In the genomic region with DNA sequence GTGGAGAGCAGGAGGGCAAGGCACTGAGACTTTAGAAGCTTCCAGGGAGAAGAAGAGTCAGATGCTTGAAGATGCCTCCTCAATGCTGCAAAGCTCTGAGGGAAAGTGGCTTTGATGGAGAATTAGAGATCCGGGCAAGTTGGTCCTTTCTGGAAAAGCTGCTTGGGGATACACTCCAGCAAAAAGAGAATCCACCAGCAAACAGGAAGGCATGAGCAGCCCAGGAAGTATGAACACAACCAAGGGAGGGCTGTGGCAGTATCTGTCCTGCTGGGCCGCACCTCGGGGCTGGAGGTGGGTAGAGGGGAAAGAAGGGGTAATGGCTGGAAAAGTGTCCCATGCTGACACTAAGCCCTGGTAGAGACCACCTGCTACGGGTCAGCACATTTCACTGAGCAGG, we compare ENCODE assay signal across 27 cellular contexts. TPM values are rescaled to one million over a fixed set of nuclear protein-coding genes. Genes with fewer than 3 reads are reported as not detected.
DNase-seq lines count a peak whose midpoint lies in the region; ATAC-seq, FAIRE-seq and TF ChIP-seq lines count a peak whose summit lies in the region.
"Had no signal": no experiment of that assay in that cellular context is flagged by ENCODE, and none has a peak within 500 bp of the region (broad histone marks: within the 10 kb centered on the region; RNA-seq: fewer than 3 reads in every experiment).

No MANE protein-coding gene starts in this region.

- no peak overlapping the region for H3K27ac ChIP-seq in spleen
- H3K27ac ChIP-seq: cardiac muscle cell, gastrocnemius medialis had no signal

- peaks cover 0 to 29% (median 0%) of the 10 kb centered on the region in 6 donors for H3K36me3 ChIP-seq in spleen
- H3K36me3 ChIP-seq: cardiac muscle cell, gastrocnemius medialis had no signal

- peaks cover 0 to 7% (median 0%) of the 10 kb centered on the region in 8 donors for H3K9me3 ChIP-seq in spleen
- H3K9me3 ChIP-seq: gastrocnemius medialis, SK-N-SH, vagina had no signal

- TF ChIP-seq CTCF in endothelial cell (IDR thresholded peaks at IDR 0.05; ENCODE audit: unreplicated experiment): no peak
- TF ChIP-seq CTCF in spleen (IDR thresholded peaks at IDR 0.05 in 8 of 11, conservative IDR thresholded peaks at IDR 0.05 in 3 of 11): no peak

- no peak overlapping the region for H3K4me3 Mint-ChIP-seq in activated CD8-positive, alpha-beta memory T cell treated with anti-CD3 and anti-CD28 coated beads, Interleukin-2, amount 10 ng/mL, durations not matched to agents 7 days and 5 days
- no peak overlapping the region for H3K4me3 Mint-ChIP-seq in T-cell
- peak overlapping the region; percentile 77 for H3K4me3 Mint-ChIP-seq in endothelial cell (ENCODE audit: unreplicated experiment)
- H3K4me3 Mint-ChIP-seq: CD14-positive monocyte had no signal

- DNase-seq in activated CD8-positive, alpha-beta memory T cell treated with anti-CD3 and anti-CD28 coated beads, Interleukin-2, amount 10 ng/mL, durations not matched to agents 7 days and 5 days: no peak
- DNase-seq in activated CD8-positive, alpha-beta memory T cell treated with anti-CD3 and anti-CD28 coated beads, Interleukin-2, amount 50 U/mL, for 4 hours: no peak
- no peak for DNase-seq in T-cell
- DNase-seq in endothelial cell (ENCODE audit: low spot score): no peak
- DNase-seq in spleen: peak; percentile 47
- no peak for DNase-seq in RCC 7860 (ENCODE audit: low spot score)
- no peak for DNase-seq in H54 (ENCODE audit: insufficient read length, low spot score)
- DNase-seq: ACHN; activated CD4-positive, alpha-beta T cell treated with anti-CD3 and anti-CD28 coated beads for 48 hours; amniotic stem cell; DMS153; gastrocnemius medialis; kidney glomerular epithelial cell; mesendoderm; NCI-H146; NCI-H2171 treated with DMSO at 0.1 percent for 48 hours; nephron progenitor cell; SK-N-SH had no signal

- H3K36me3 Mint-ChIP-seq in activated CD8-positive, alpha-beta memory T cell treated with anti-CD3 and anti-CD28 coated beads, Interleukin-2, amount 10 ng/mL, durations not matched to agents 7 days and 5 days: peaks cover 34% of the 10 kb centered on the region
- H3K36me3 Mint-ChIP-seq in T-cell (peaks cover 19% of the 10 kb centered on the region), endothelial cell (ENCODE audit: low read depth, unreplicated experiment) (peaks cover 24% of the 10 kb centered on the region)

- FAIRE-seq in RCC 7860 (lab: Jason Lieb, UNC): no peak
- FAIRE-seq in H54 (lab: Jason Lieb, UNC): no peak
- FAIRE-seq: GM12878, HepG2, TTC549 had no signal

- H3K4me1 Mint-ChIP-seq in activated CD8-positive, alpha-beta memory T cell treated with anti-CD3 and anti-CD28 coated beads, Interleukin-2, amount 10 ng/mL, durations not matched to agents 7 days and 5 days: peaks cover 45% of the 10 kb centered on the region
- H3K4me1 Mint-ChIP-seq in T-cell (peaks cover 42 to 62% (median 61%) of the 10 kb centered on the region in 3 donors), endothelial cell (ENCODE audit: unreplicated experiment) (peaks cover 12% of the 10 kb centered on the region)

- H3K9me3 Mint-ChIP-seq in activated CD8-positive, alpha-beta memory T cell treated with anti-CD3 and anti-CD28 coated beads, Interleukin-2, amount 10 ng/mL, durations not matched to agents 7 days and 5 days (ENCODE audit: low read depth): peaks cover 7% of the 10 kb centered on the region
- no peaks in the 10 kb centered on the region for H3K9me3 Mint-ChIP-seq in T-cell
- H3K9me3 Mint-ChIP-seq in endothelial cell (ENCODE audit: unreplicated experiment): no peaks in the 10 kb centered on the region

- TF ChIP-seq POLR2A in spleen (IDR thresholded peaks at IDR 0.05): no peak
- TF ChIP-seq POLR2A in H54 (IDR thresholded peaks at IDR 0.05; ENCODE audit: low read depth, low read length): no peak

- no peak for ATAC-seq in activated CD8-positive, alpha-beta memory T cell treated with anti-CD3 and anti-CD28 coated beads, Interleukin-2, amount 10 ng/mL, durations not matched to agents 7 days and 5 days
- ATAC-seq in T-cell (replicated peaks in 1 of 4) (no peak), GM18909 (IDR thresholded peaks at IDR 0.05; ENCODE audit: poor library complexity, unreplicated experiment) (no peak)
- ATAC-seq: esophagus mucosa, GM12878, HCT116, HepG2 had no signal

- H3K4me3 ChIP-seq in spleen: no peak overlapping the region
- H3K4me3 ChIP-seq: cardiac muscle cell, GM12878 had no signal

- H3K27ac Mint-ChIP-seq in activated CD8-positive, alpha-beta memory T cell treated with anti-CD3 and anti-CD28 coated beads, Interleukin-2, amount 10 ng/mL, durations not matched to agents 7 days and 5 days: peak overlapping the region; percentile 94
- H3K27ac Mint-ChIP-seq in T-cell: peak overlapping the region; percentile 92
- no peak overlapping the region for H3K27ac Mint-ChIP-seq in endothelial cell (ENCODE audit: unreplicated experiment)

- H3K27me3 ChIP-seq in spleen (replicated peaks in 1 of 7): no peaks in the 10 kb centered on the region
- H3K27me3 ChIP-seq: cardiac muscle cell, gastrocnemius medialis, vagina had no signal

- 94 to 99% (median 98%) methylated on average over 4 of the region's 4 CpGs for WGBS in spleen, 5 donors

- POLR2A ChIA-PET in T-cell (lab: Charles Lee): no interaction called here

- H3K27me3 Mint-ChIP-seq in activated CD8-positive, alpha-beta memory T cell treated with anti-CD3 and anti-CD28 coated beads, Interleukin-2, amount 10 ng/mL, durations not matched to agents 7 days and 5 days: no peaks in the 10 kb centered on the region
- no peaks in the 10 kb centered on the region for H3K27me3 Mint-ChIP-seq in T-cell
- H3K27me3 Mint-ChIP-seq in endothelial cell (ENCODE audit: unreplicated experiment): peaks cover 7% of the 10 kb centered on the region

- intact Hi-C loops in spleen (cut with DNase I; ENCODE audit: low total_unique reads): no loop called here

- CTCF ChIA-PET in activated CD8-positive, alpha-beta memory T cell treated with anti-CD3 and anti-CD28 coated beads, Interleukin-2, amount 10 ng/mL, durations not matched to agents 7 days and 5 days (lab: Charles Lee): interaction anchor here (1.0 to 2.0 kb wide), 2 partner anchors 15 to 279 kb away, joined by 3 to 10 read pairs; partner anchors contain the start of gene SOX8
- CTCF ChIA-PET in T-cell (lab: Charles Lee): no interaction called here

- peaks cover 10 to 74% (median 56%) of the 10 kb centered on the region in 6 donors for H3K4me1 ChIP-seq in spleen

RNA-seq across cellular contexts. Expression of gene LMF1, which starts 5.3 kb away (rescaled TPM):
- total RNA-seq in activated CD8-positive, alpha-beta memory T cell treated with anti-CD3 and anti-CD28 coated beads, Interleukin-2, amount 10 ng/mL, durations not matched to agents 7 days and 5 days: 10 to 100 TPM; 11.4 to 29.6 TPM
- 10 to 100 TPM; 46.6 to 59.4 (median 51.1) TPM for total RNA-seq in T-cell
- 21.7 TPM for total RNA-seq in endothelial cell (ENCODE audit: unreplicated experiment)
- total RNA-seq in spleen: 10 to 100 TPM; 22.5 to 57.6 (median 39.9) TPM
- polyA plus RNA-seq in spleen: 10 to 100 TPM; 10.4 to 22.6 (median 19.8) TPM

RNA-seq across cellular contexts. Expression of gene SOX8, which starts 16.1 kb away (rescaled TPM):
- total RNA-seq in activated CD8-positive, alpha-beta memory T cell treated with anti-CD3 and anti-CD28 coated beads, Interleukin-2, amount 10 ng/mL, durations not matched to agents 7 days and 5 days: under 1 TPM; 0.12 to 0.16 TPM
- total RNA-seq in T-cell (1 to 10 TPM; 4.7 to 5.9 (median 5.1) TPM), endothelial cell (ENCODE audit: unreplicated experiment) (4.3 TPM), spleen (1 to 10 TPM in 6 of 7 donors, under 1 TPM in 1; 0.60 to 2.7 (median 1.6) TPM)
- polyA plus RNA-seq in spleen: 1 to 10 TPM; 2.5 to 3.7 (median 2.7) TPM
- total RNA-seq: GM12878 had no signal
- polyA plus RNA-seq: CD14-positive monocyte, GM12878, SK-N-SH had no signal
